Comparison of ENCODE assay signal across 8 cellular contexts in the genomic region with DNA sequence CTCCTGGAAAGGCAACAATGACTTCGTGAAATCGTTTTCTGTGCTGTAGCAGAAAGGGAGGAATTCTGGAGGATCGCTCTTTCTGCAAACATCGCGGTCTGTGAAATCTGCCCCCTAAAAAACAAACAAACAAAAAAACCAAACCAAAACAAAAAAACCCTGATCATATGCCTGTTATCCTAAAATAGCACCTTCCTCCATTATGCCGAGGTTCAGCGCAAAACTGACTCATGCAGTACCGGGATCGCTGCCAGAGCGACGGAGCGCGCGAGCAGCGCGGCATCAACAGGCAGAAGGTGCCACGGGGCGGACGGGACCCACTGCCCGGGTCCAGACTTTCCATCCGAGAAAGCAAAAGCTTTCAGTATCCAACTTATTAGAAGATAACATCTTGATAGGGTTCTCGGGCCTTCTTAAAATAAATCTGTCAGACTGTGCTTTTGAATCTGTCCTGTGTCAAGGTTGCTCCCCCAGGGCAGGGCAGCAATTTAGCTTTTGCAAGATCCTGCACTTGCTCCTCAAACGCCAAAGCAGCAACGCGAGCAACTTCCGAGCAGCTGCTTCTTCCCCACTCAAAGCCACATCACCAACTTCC.
DNase-seq lines count a peak whose midpoint lies in the region; ATAC-seq, FAIRE-seq and TF ChIP-seq lines count a peak whose summit lies in the region.

No MANE protein-coding gene starts in this region.

- H3K27ac ChIP-seq in fibroblast of lung (ENCODE audit: insufficient read depth, low read length), result no peak overlapping the region
- no peak overlapping the region for H3K27ac ChIP-seq in pancreas

- intact Hi-C loops in pancreas (cut with DNase I), result no loop called here

- peak overlapping the region; percentile 57 for H2AFZ ChIP-seq in fibroblast of lung (ENCODE audit: low read length)

- H3K4me1 ChIP-seq in fibroblast of lung (ENCODE audit: control insufficient read depth, extremely low read depth, insufficient read depth, low read length), result no peaks in the 10 kb centered on the region
- peaks cover 0 to 3% (median 0%) of the 10 kb centered on the region in 3 donors for H3K4me1 ChIP-seq in pancreas

- H3K4me3 ChIP-seq in fibroblast of lung (replicated peaks in 1 of 4; ENCODE audit: control extremely low read depth in 1 of 4, insufficient read depth in 1 of 4, low read depth in 3 of 4, low read length in 4 of 4), result peak overlapping the region; percentile 27 to 60 (median 48)
- H3K4me3 ChIP-seq in pancreas, result peak overlapping the region in 1 of 4 donors; percentile 28

- H3K27me3 ChIP-seq in fibroblast of lung (ENCODE audit: control insufficient read depth, insufficient read depth, low read length) (no peaks in the 10 kb centered on the region), pancreas (no peaks in the 10 kb centered on the region)

- peak; percentile 55 for ATAC-seq in HG02885 (IDR thresholded peaks at IDR 0.05; ENCODE audit: poor library complexity, unreplicated experiment)
- no peak for ATAC-seq in T-helper 17 cell
- ATAC-seq in pancreas, result peak; percentile 78 to 90 (median 84)
- ATAC-seq in HG03442 (IDR thresholded peaks at IDR 0.05; ENCODE audit: unreplicated experiment), result no peak
- no peak for ATAC-seq in HG03175 (IDR thresholded peaks at IDR 0.05; ENCODE audit: unreplicated experiment)
- no peak for ATAC-seq in GM21723 (IDR thresholded peaks at IDR 0.05; ENCODE audit: unreplicated experiment)

- no peaks in the 10 kb centered on the region for H3K79me2 ChIP-seq in fibroblast of lung (ENCODE audit: control insufficient read depth, insufficient read depth, low read length)

- peak overlapping the region; percentile 74 for H3K4me2 ChIP-seq in fibroblast of lung (ENCODE audit: extremely low read depth, insufficient read depth, low read length)

- H3K36me3 ChIP-seq in fibroblast of lung (ENCODE audit: control insufficient read depth, insufficient read depth, low read length) (no peaks in the 10 kb centered on the region), pancreas (no peaks in the 10 kb centered on the region)

- H3K36me3 Mint-ChIP-seq in T-helper 17 cell (ENCODE audit: low read depth), result peaks cover 3% of the 10 kb centered on the region

- WGBS in pancreas, 2 donors, result 34 to 50% methylated on average over 26 of the region's 26 CpGs

- TF ChIP-seq CTCF in fibroblast of lung (conservative IDR thresholded peaks at IDR 0.05 in 1 of 2, IDR thresholded peaks at IDR 0.05 in 1 of 2; ENCODE audit: low read depth in 1 of 2, low read length in 2 of 2) (no peak), pancreas (IDR thresholded peaks at IDR 0.05) (no peak)

- peaks cover 44% of the 10 kb centered on the region for H3K27me3 Mint-ChIP-seq in T-helper 17 cell

- peak overlapping the region; percentile 49 for H3K27ac Mint-ChIP-seq in T-helper 17 cell

- H4K20me1 ChIP-seq in fibroblast of lung (ENCODE audit: control insufficient read depth, extremely low read depth, insufficient read depth, low read length), result no peaks in the 10 kb centered on the region

- H3K9ac ChIP-seq in fibroblast of lung (ENCODE audit: insufficient read depth, low read length), result no peak overlapping the region

- peak overlapping the region; percentile 52 for H3K4me3 Mint-ChIP-seq in T-helper 17 cell

- DNase-seq in AG08395 (ENCODE audit: low spot score), result peak; percentile 11
- no peak for DNase-seq in T-helper 17 cell
- DNase-seq in fibroblast of lung (ENCODE audit: low read depth in 2 of 2), result peak; percentile 36 to 63
- DNase-seq in pancreas, result peak; percentile 2 to 72 (median 55)

- peaks cover 8% of the 10 kb centered on the region for H3K4me1 Mint-ChIP-seq in T-helper 17 cell

- FAIRE-seq in pancreas (lab: Jason Lieb, UNC), result no peak

- H3K9me3 ChIP-seq in T-helper 17 cell (ENCODE audit: control insufficient read depth, low read length, poor library complexity, severe bottlenecking) (no peaks in the 10 kb centered on the region), fibroblast of lung (ENCODE audit: control insufficient read depth, insufficient read depth, low read depth, low read length) (no peaks in the 10 kb centered on the region), pancreas (no peaks in the 10 kb centered on the region)

Comparison
In these comparisons a context has a peak if more than half of its experiments do, and no peak if none do; other contexts are left out.
1. DNase-seq: peak in AG08395 (single experiment), fibroblast of lung (2 of 2) and pancreas (6 of 6); none in T-helper 17 cell (0 of 3).
2. ATAC-seq: peak in HG02885 (single experiment) and pancreas (4 of 4); none in T-helper 17 cell (single experiment), HG03442 (single experiment), HG03175 (single experiment) and GM21723 (single experiment).